ENCODE assay signal across 29 cellular contexts in genomic region chr4:76718806-76719205, GRCh38.
DNase-seq lines count a peak whose midpoint lies in the region; ATAC-seq and TF ChIP-seq lines count a peak whose summit lies in the region.
"Had no signal": no experiment of that assay in that cellular context is flagged by ENCODE, and none has a peak within 500 bp of the region (broad histone marks: within the 10 kb centered on the region; RNA-seq: fewer than 3 reads in every experiment).

No MANE protein-coding gene starts in this region.

- TF ChIP-seq POLR2A in esophagus muscularis mucosa (IDR thresholded peaks at IDR 0.05; ENCODE audit: low read depth): no peak

- peaks cover 6 to 69% (median 46%) of the 10 kb centered on the region in 4 donors for H3K4me1 ChIP-seq in esophagus muscularis mucosa
- H3K4me1 ChIP-seq: gastrocnemius medialis had no signal

- no peak for TF ChIP-seq EP300 in esophagus muscularis mucosa (IDR thresholded peaks at IDR 0.05)

- intact Hi-C loops in esophagus muscularis mucosa (cut with DNase I): no loop called here

- POLR2A ChIA-PET in WTC11 (lab: Charles Lee): interaction anchor here (0.6 kb wide), 1 partner anchor 30 kb away, joined by 6 read pairs; no protein-coding TSS in a partner anchor

- WGBS in esophagus muscularis mucosa: 82% methylated on average over 1 of the region's 1 CpG

- H3K36me3 ChIP-seq in esophagus muscularis mucosa: no peaks in the 10 kb centered on the region
- H3K36me3 ChIP-seq: gastrocnemius medialis, HAP-1, sigmoid colon, SJSA1 had no signal

- H3K4me3 Mint-ChIP-seq in WTC11: no peak overlapping the region
- no peak overlapping the region for H3K4me3 Mint-ChIP-seq in stimulated activated naive B cell treated with anti-CD40 and anti-IgM and Interleukin-4, amounts not matched to agents 10 μg/mL and 1 μg/mL and 100 μg/mL, for 72 hours
- H3K4me3 Mint-ChIP-seq: activated CD4-positive, alpha-beta T cell treated with anti-CD3 and anti-CD28 coated beads for 36 hours; activated naive CD4-positive, alpha-beta T cell treated with anti-CD3 and anti-CD28 coated beads, Interleukin-2, amount 10 ng/mL, durations not matched to agents 7 days and 5 days; B cell; central memory CD8-positive, alpha-beta T cell had no signal

- peak overlapping the region; percentile 17; the same call in 1 of the 2 replicates for H3K27ac Mint-ChIP-seq in WTC11
- H3K27ac Mint-ChIP-seq in stimulated activated naive B cell treated with anti-CD40 and anti-IgM and Interleukin-4, amounts not matched to agents 10 μg/mL and 1 μg/mL and 100 μg/mL, for 72 hours: no peak overlapping the region
- H3K27ac Mint-ChIP-seq: activated CD4-positive, alpha-beta T cell treated with anti-CD3 and anti-CD28 coated beads for 36 hours; activated naive CD4-positive, alpha-beta T cell treated with anti-CD3 and anti-CD28 coated beads, Interleukin-2, amount 10 ng/mL, durations not matched to agents 7 days and 5 days; B cell had no signal

- no peaks in the 10 kb centered on the region for H3K27me3 Mint-ChIP-seq in WTC11 (ENCODE audit: low read depth)
- no peaks in the 10 kb centered on the region for H3K27me3 Mint-ChIP-seq in stimulated activated naive B cell treated with anti-CD40 and anti-IgM and Interleukin-4, amounts not matched to agents 10 μg/mL and 1 μg/mL and 100 μg/mL, for 72 hours
- H3K27me3 Mint-ChIP-seq: activated naive CD4-positive, alpha-beta T cell treated with anti-CD3 and anti-CD28 coated beads, Interleukin-2, amount 10 ng/mL, durations not matched to agents 7 days and 5 days; B cell had no signal

- DNase-seq in NCI-H1092 treated with DMSO at 0.1 percent for 48 hours (lab: John Stamatoyannopoulos, UW): peak; percentile 17
- DNase-seq in NCI-H1092 (lab: John Stamatoyannopoulos, UW): no peak
- no peak for DNase-seq in WTC11 (ENCODE audit: low spot score)
- DNase-seq in esophagus muscularis mucosa (ENCODE audit: extremely low spot score): no peak
- no peak for DNase-seq in GM20000 (ENCODE audit: low spot score)
- DNase-seq in D341Med (ENCODE audit: low spot score): no peak
- no peak for DNase-seq in stimulated activated naive B cell treated with anti-CD40 and anti-IgM and Interleukin-4, amounts not matched to agents 10 μg/mL and 1 μg/mL and 100 μg/mL, for 72 hours
- DNase-seq: activated CD4-positive, alpha-beta T cell treated with anti-CD3 and anti-CD28 coated beads for 36 hours; activated naive CD4-positive, alpha-beta T cell treated with anti-CD3 and anti-CD28 coated beads, Interleukin-2, amount 10 ng/mL, durations not matched to agents 7 days and 5 days; activated T-cell treated with anti-CD3 and anti-CD28 coated beads, Interleukin-2, amount 50 U/mL, for 48 hours; anterior cingulate cortex; effector CD4-positive, alpha-beta T cell; gastrocnemius medialis; hypothalamus; Kasumi-1; left ventricle myocardium superior; NCI-H1105; NCI-H2081 treated with DMSO at 0.1 percent for 48 hours; NCI-H446 treated with DMSO at 0.1 percent for 48 hours; sigmoid colon; T-helper 1 cell; testis had no signal

- H3K4me1 Mint-ChIP-seq in WTC11: peaks cover 62% of the 10 kb centered on the region
- peaks cover 8 to 23% of the 10 kb centered on the region in 2 donors for H3K4me1 Mint-ChIP-seq in stimulated activated naive B cell treated with anti-CD40 and anti-IgM and Interleukin-4, amounts not matched to agents 10 μg/mL and 1 μg/mL and 100 μg/mL, for 72 hours
- H3K4me1 Mint-ChIP-seq: central memory CD8-positive, alpha-beta T cell had no signal

- no peaks in the 10 kb centered on the region for H3K27me3 ChIP-seq in esophagus muscularis mucosa
- H3K27me3 ChIP-seq: gastrocnemius medialis, sigmoid colon, SJSA1, testis had no signal

- CTCF ChIA-PET in WTC11 (lab: Charles Lee): interaction anchor here (0.6 to 1.3 kb wide), 7 partner anchors 11 to 133 kb away, joined by 3 to 6 read pairs (median 5); no protein-coding TSS in a partner anchor

- H3K36me3 Mint-ChIP-seq in WTC11: peaks cover 8% of the 10 kb centered on the region
- no peaks in the 10 kb centered on the region for H3K36me3 Mint-ChIP-seq in stimulated activated naive B cell treated with anti-CD40 and anti-IgM and Interleukin-4, amounts not matched to agents 10 μg/mL and 1 μg/mL and 100 μg/mL, for 72 hours
- H3K36me3 Mint-ChIP-seq: activated naive CD4-positive, alpha-beta T cell treated with anti-CD3 and anti-CD28 coated beads, Interleukin-2, amount 10 ng/mL, durations not matched to agents 7 days and 5 days had no signal

- H3K27ac ChIP-seq in esophagus muscularis mucosa (replicated peaks in 1 of 4): peak overlapping the region in 3 of 4 donors; percentile 28 to 45 (median 32)
- H3K27ac ChIP-seq: A549, gastrocnemius medialis, SJSA1, testis had no signal

- 0 out of 2 replicates have a peak, but pooled peaks cover 2% of the 10 kb centered on the region for H3K9me3 Mint-ChIP-seq in WTC11
- no peaks in the 10 kb centered on the region for H3K9me3 Mint-ChIP-seq in stimulated activated naive B cell treated with anti-CD40 and anti-IgM and Interleukin-4, amounts not matched to agents 10 μg/mL and 1 μg/mL and 100 μg/mL, for 72 hours
- H3K9me3 Mint-ChIP-seq: activated naive CD4-positive, alpha-beta T cell treated with anti-CD3 and anti-CD28 coated beads, Interleukin-2, amount 10 ng/mL, durations not matched to agents 7 days and 5 days; central memory CD8-positive, alpha-beta T cell had no signal

- ATAC-seq in WTC11: peak; percentile 78
- ATAC-seq in GM19395 (IDR thresholded peaks at IDR 0.05; ENCODE audit: unreplicated experiment): no peak
- ATAC-seq in stimulated activated naive B cell treated with anti-CD40 and anti-IgM and Interleukin-4, amounts not matched to agents 10 μg/mL and 1 μg/mL and 100 μg/mL, for 72 hours (replicated peaks): no peak
- ATAC-seq: A549; activated CD4-positive, alpha-beta T cell treated with anti-CD3 and anti-CD28 coated beads for 36 hours; esophagus mucosa; gastrocnemius medialis; left ventricle myocardium superior had no signal

- H3K9me3 ChIP-seq in esophagus muscularis mucosa: no peaks in the 10 kb centered on the region
- H3K9me3 ChIP-seq: A549, gastrocnemius medialis, HAP-1, sigmoid colon, SJSA1, testis had no signal

- no peak overlapping the region for H3K4me3 ChIP-seq in esophagus muscularis mucosa
- H3K4me3 ChIP-seq: A549, gastrocnemius medialis, HAP-1, sigmoid colon, SJSA1, testis had no signal

- TF ChIP-seq CTCF in WTC11 (IDR thresholded peaks at IDR 0.05) (no peak), esophagus muscularis mucosa (IDR thresholded peaks at IDR 0.05) (peak in 1 of 3 experiments; percentile 14), GM20000 (IDR thresholded peaks at IDR 0.05; ENCODE audit: extremely low read depth, missing control alignments) (no peak)

TF ChIP-seq in WTC11, 78 proteins besides CTCF, POLR2A, EP300 and RAD21 (continues in another document):
- TF ChIP-seq CDX4 (CRISPR knock-in tag; IDR thresholded peaks at IDR 0.05; ENCODE audit: borderline replicate concordance) (no peak), CREB1 (CRISPR knock-in tag; IDR thresholded peaks at IDR 0.05) (no peak), ZNF263 (CRISPR knock-in tag; IDR thresholded peaks at IDR 0.05; ENCODE audit: low read depth) (no peak), CBFB (CRISPR knock-in tag; IDR thresholded peaks at IDR 0.05; ENCODE audit: low read depth) (no peak), EMX1 (CRISPR knock-in tag; IDR thresholded peaks at IDR 0.05) (no peak), E2F5 (CRISPR knock-in tag; IDR thresholded peaks at IDR 0.05) (no peak), ZMAT4 (CRISPR knock-in tag; IDR thresholded peaks at IDR 0.05) (no peak), USF2 (CRISPR knock-in tag; IDR thresholded peaks at IDR 0.05) (no peak), ZNF396 (CRISPR knock-in tag; IDR thresholded peaks at IDR 0.05; ENCODE audit: borderline replicate concordance) (no peak), NR3C1 (CRISPR knock-in tag; conservative IDR thresholded peaks at IDR 0.05; ENCODE audit: low read depth) (no peak), GABPB1 (CRISPR knock-in tag; IDR thresholded peaks at IDR 0.05) (no peak), ZNF121 (CRISPR knock-in tag; IDR thresholded peaks at IDR 0.05) (no peak), JUN (CRISPR knock-in tag; IDR thresholded peaks at IDR 0.05) (no peak)
